Comparison of ENCODE assay signal across 12 cellular contexts in genomic region chr10:3911241-3911640, GRCh38.
"Had no signal": no experiment of that assay in that cellular context is flagged by ENCODE, and none has a peak within 500 bp of the region (broad histone marks: within the 10 kb centered on the region; RNA-seq: fewer than 3 reads in every experiment).

No MANE protein-coding gene starts in this region.

- H3K27ac Mint-ChIP-seq: memory B cell had no signal

- H3K4me3 Mint-ChIP-seq: immature natural killer cell, memory B cell, neural crest cell had no signal

- H3K9me3 ChIP-seq: spleen had no signal

- ATAC-seq: activated naive CD4-positive, alpha-beta T cell treated with anti-CD3 and anti-CD28 coated beads, Interleukin-2, amount 50 U/mL, for 72 hours; left colon had no signal

- H3K27ac ChIP-seq: parathyroid adenoma, spleen had no signal

- H3K27me3 ChIP-seq: spleen had no signal

- H3K9ac ChIP-seq: parathyroid adenoma had no signal

- H3K36me3 Mint-ChIP-seq: activated naive CD4-positive, alpha-beta T cell treated with anti-CD3 and anti-CD28 coated beads, Interleukin-2, amount 50 U/mL, for 72 hours; memory B cell had no signal

- H3K36me3 ChIP-seq: spleen had no signal

- H3K4me1 ChIP-seq: parathyroid adenoma, spleen had no signal

- H3K9me3 Mint-ChIP-seq: immature natural killer cell, memory B cell had no signal

- H3K27me3 Mint-ChIP-seq: memory B cell had no signal

- DNase-seq: activated CD4-positive, alpha-beta T cell treated with anti-CD3 and anti-CD28 coated beads, Interleukin-2, amount 50 U/mL, for 1 hour; activated effector memory CD4-positive, alpha-beta T cell treated with Interleukin-2 at 50 U/mL for 16 hours; immature natural killer cell; left colon; SHP77 treated with DMSO at 0.1 percent for 48 hours; spleen; stimulated activated CD4-positive, alpha-beta T cell treated with anti-CD3 and anti-CD28 coated beads, Interleukin-1b, Interleukin-23, amount 100 ng/mL, for 48 hours; stimulated activated naive CD4-positive, alpha-beta T cell had no signal

- H3K79me2 ChIP-seq: parathyroid adenoma had no signal

- H3K4me3 ChIP-seq: spleen had no signal

- H2AFZ ChIP-seq: parathyroid adenoma had no signal

- H3K4me1 Mint-ChIP-seq: immature natural killer cell, memory B cell had no signal
